In the genomic region with DNA sequence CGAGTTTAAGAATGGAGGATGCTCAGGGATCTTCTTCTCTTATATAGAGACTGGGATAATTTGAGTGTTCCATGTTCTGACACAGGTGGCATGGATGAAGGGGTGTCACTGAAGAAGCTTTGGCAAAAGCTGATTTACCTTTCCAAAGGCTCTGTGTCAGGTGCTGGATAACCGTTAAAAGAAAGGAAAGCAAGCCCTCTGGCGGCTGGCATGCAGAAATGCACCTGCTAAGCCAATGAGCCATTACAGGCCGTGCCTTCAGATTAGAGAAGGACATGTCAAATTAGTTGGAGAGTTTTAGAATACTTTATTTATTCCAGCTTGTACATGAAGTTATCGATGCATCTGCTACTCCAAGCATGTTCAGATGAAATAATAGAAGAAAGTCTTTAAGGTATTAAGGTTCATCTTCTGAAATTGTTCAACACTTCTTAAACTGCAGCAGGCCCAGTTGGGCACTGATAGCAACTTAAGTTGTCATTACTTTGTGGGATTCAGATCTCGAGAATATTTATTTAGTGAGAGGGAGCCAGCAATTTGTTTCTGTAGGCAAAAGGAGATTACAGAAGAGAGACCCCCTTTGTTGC, we compare ENCODE assay signal across 8 cellular contexts.
DNase-seq lines count a peak whose midpoint lies in the region; ATAC-seq, FAIRE-seq and TF ChIP-seq lines count a peak whose summit lies in the region.

No MANE protein-coding gene starts in this region.

- no peak overlapping the region for H3K9ac ChIP-seq in colonic mucosa (ENCODE audit: low read depth in 2 of 2, low read length in 2 of 2)

- H3K4me1 ChIP-seq in colonic mucosa: no peaks in the 10 kb centered on the region

- no peaks in the 10 kb centered on the region for H3K36me3 Mint-ChIP-seq in activated CD8-positive, alpha-beta memory T cell treated with anti-CD3 and anti-CD28 coated beads, Interleukin-2, amount 10 ng/mL, durations not matched to agents 7 days and 5 days
- H3K36me3 Mint-ChIP-seq in memory B cell: no peaks in the 10 kb centered on the region

- H3K4me3 ChIP-seq in colonic mucosa: no peak overlapping the region

- no peaks in the 10 kb centered on the region for H3K36me3 ChIP-seq in colonic mucosa

- CTCF ChIA-PET in activated CD8-positive, alpha-beta memory T cell treated with anti-CD3 and anti-CD28 coated beads, Interleukin-2, amount 10 ng/mL, durations not matched to agents 7 days and 5 days (lab: Charles Lee): interaction anchor here (1.1 kb wide), 1 partner anchor 629 kb away, joined by 3 read pairs; no protein-coding TSS in a partner anchor

- ATAC-seq in activated CD8-positive, alpha-beta memory T cell treated with anti-CD3 and anti-CD28 coated beads, Interleukin-2, amount 10 ng/mL, durations not matched to agents 7 days and 5 days: no peak
- ATAC-seq in GM21447 (IDR thresholded peaks at IDR 0.05; ENCODE audit: unreplicated experiment) (peak; percentile 84), memory B cell (ENCODE audit: low read depth) (peak; percentile 42)

- no peaks in the 10 kb centered on the region for H3K9me3 ChIP-seq in colonic mucosa

- no peak overlapping the region for H3K27ac ChIP-seq in colonic mucosa

- H3K9me3 Mint-ChIP-seq in activated CD8-positive, alpha-beta memory T cell treated with anti-CD3 and anti-CD28 coated beads, Interleukin-2, amount 10 ng/mL, durations not matched to agents 7 days and 5 days (ENCODE audit: low read depth): no peaks in the 10 kb centered on the region
- no peaks in the 10 kb centered on the region for H3K9me3 Mint-ChIP-seq in memory B cell

- H3K4me1 Mint-ChIP-seq in activated CD8-positive, alpha-beta memory T cell treated with anti-CD3 and anti-CD28 coated beads, Interleukin-2, amount 10 ng/mL, durations not matched to agents 7 days and 5 days: no peaks in the 10 kb centered on the region
- H3K4me1 Mint-ChIP-seq in memory B cell: no peaks in the 10 kb centered on the region

- no peaks in the 10 kb centered on the region for H3K27me3 ChIP-seq in colonic mucosa

- H3K27me3 Mint-ChIP-seq in activated CD8-positive, alpha-beta memory T cell treated with anti-CD3 and anti-CD28 coated beads, Interleukin-2, amount 10 ng/mL, durations not matched to agents 7 days and 5 days: peaks cover 2% of the 10 kb centered on the region
- no peaks in the 10 kb centered on the region for H3K27me3 Mint-ChIP-seq in memory B cell

- H3K4me3 Mint-ChIP-seq in activated CD8-positive, alpha-beta memory T cell treated with anti-CD3 and anti-CD28 coated beads, Interleukin-2, amount 10 ng/mL, durations not matched to agents 7 days and 5 days: no peak overlapping the region
- H3K4me3 Mint-ChIP-seq in memory B cell: no peak overlapping the region

- peak; percentile 41 for DNase-seq in activated CD8-positive, alpha-beta memory T cell treated with anti-CD3 and anti-CD28 coated beads, Interleukin-2, amount 10 ng/mL, durations not matched to agents 7 days and 5 days
- DNase-seq in activated CD8-positive, alpha-beta memory T cell treated with anti-CD3 and anti-CD28 coated beads, Interleukin-2, amount 50 U/mL, for 4 hours: no peak
- peak; percentile 36 for DNase-seq in HPDE6-E6E7 (ENCODE audit: extremely low spot score)
- peak; percentile 10 for DNase-seq in RCC 7860 (ENCODE audit: low spot score)
- DNase-seq in colonic mucosa: peak; percentile 19
- peak in 1 of 2 donors; percentile 0 for DNase-seq in memory B cell (ENCODE audit: low spot score in 2 of 2)
- DNase-seq in middle frontal gyrus (ENCODE audit: extremely low spot score, low spot score): no peak

- intact Hi-C loops in colonic mucosa (cut with DNase I): no loop called here

- TF ChIP-seq CTCF in colonic mucosa (IDR thresholded peaks at IDR 0.05): peak; percentile 86

- H3K27ac Mint-ChIP-seq in activated CD8-positive, alpha-beta memory T cell treated with anti-CD3 and anti-CD28 coated beads, Interleukin-2, amount 10 ng/mL, durations not matched to agents 7 days and 5 days: no peak overlapping the region
- no peak overlapping the region for H3K27ac Mint-ChIP-seq in memory B cell

- no peak for FAIRE-seq in RCC 7860 (lab: Jason Lieb, UNC)

Comparison
In these comparisons a context has a peak if more than half of its experiments do, and no peak if none do; other contexts are left out.
1. DNase-seq: peak in activated CD8-positive, alpha-beta memory T cell treated with anti-CD3 and anti-CD28 coated beads, Interleukin-2, amount 10 ng/mL, durations not matched to agents 7 days and 5 days (single experiment), HPDE6-E6E7 (single experiment), RCC 7860 (single experiment) and colonic mucosa (single experiment); none in activated CD8-positive, alpha-beta memory T cell treated with anti-CD3 and anti-CD28 coated beads, Interleukin-2, amount 50 U/mL, for 4 hours (single experiment) and middle frontal gyrus (single experiment).